In genomic region chr3:18189651-18190050, GRCh38 we compare ENCODE assay signal across 15 cellular contexts.
DNase-seq lines count a peak whose midpoint lies in the region; ATAC-seq, FAIRE-seq and TF ChIP-seq lines count a peak whose summit lies in the region.
"Had no signal": no experiment of that assay in that cellular context is flagged by ENCODE, and none has a peak within 500 bp of the region (broad histone marks: within the 10 kb centered on the region; RNA-seq: fewer than 3 reads in every experiment).

No MANE protein-coding gene starts in this region.

- H2BK20ac ChIP-seq in IMR-90 (ENCODE audit: low read depth, low read length): no peak overlapping the region

- H2BK5ac ChIP-seq in IMR-90 (ENCODE audit: low read depth, low read length, poor library complexity, severe bottlenecking): no peak overlapping the region

- BruUV-seq in IMR-90 (replicated peaks; lab: Mats Ljungman, UMichigan): no TSS peak

- TF ChIP-seq RAD21 in IMR-90 (IDR thresholded peaks at IDR 0.05; ENCODE audit: low read length): no peak

- WGBS in IMR-90 (ENCODE audit: extremely low coverage in 2 of 2, insufficient read length in 1 of 2), 2 experiments: no CpG with 5 or more reads among the region's 4 CpGs

- H3K36me3 Mint-ChIP-seq in astrocyte (ENCODE audit: low read depth, unreplicated experiment): no peaks in the 10 kb centered on the region
- H3K36me3 Mint-ChIP-seq in activated T-helper 1 cell treated with anti-CD3 and anti-CD28 coated beads, Interleukin-12 subunit alpha, Interleukin-12 subunit beta, Interleukin-2, Interleukin-4 antibody, amounts not matched to agents 30 ng/mL and 10 ng/mL and 1 ng/mL, durations not matched to agents 14 hours and 24 hours and 36 hours (ENCODE audit: low read depth): no peaks in the 10 kb centered on the region
- H3K36me3 Mint-ChIP-seq: CD4-positive, alpha-beta memory T cell; stimulated activated effector memory CD8-positive, alpha-beta T cell treated with anti-CD3 and anti-CD28 coated beads, Interleukin-12 subunit alpha, Interleukin-12 subunit beta, amount 100 ng/mL, for 72 hours had no signal

- no peak overlapping the region for H2BK15ac ChIP-seq in IMR-90 (ENCODE audit: low read depth, low read length)

- H3K4me3 ChIP-seq in IMR-90 (ENCODE audit: insufficient read depth, low read depth, low read length) (no peak overlapping the region), astrocyte (ENCODE audit: insufficient read depth, low read depth, low read length) (no peak overlapping the region), vagina (no peak overlapping the region)

- H3K9ac ChIP-seq in IMR-90 (ENCODE audit: low read depth, low read length): no peak overlapping the region
- H3K9ac ChIP-seq in astrocyte (ENCODE audit: low read length): no peak overlapping the region

- no peak overlapping the region for H3K56ac ChIP-seq in IMR-90 (ENCODE audit: extremely low read depth, insufficient read depth, low read length)

- H4K91ac ChIP-seq in IMR-90 (ENCODE audit: insufficient read depth, low read depth, low read length): no peak overlapping the region

- no peak for TF ChIP-seq CTCF in IMR-90 (conservative IDR thresholded peaks at IDR 0.05; ENCODE audit: low read depth, low read length)
- no peak for TF ChIP-seq CTCF in astrocyte (IDR thresholded peaks at IDR 0.05; ENCODE audit: insufficient read depth, low read depth, low read length)
- no peak for TF ChIP-seq CTCF in vagina (IDR thresholded peaks at IDR 0.05)

- H4K8ac ChIP-seq in IMR-90 (ENCODE audit: low read depth in 2 of 2, low read length in 2 of 2): no peak overlapping the region

- H3K9me3 ChIP-seq in IMR-90 (ENCODE audit: control insufficient read depth, insufficient read depth, low read length): no peaks in the 10 kb centered on the region
- no peaks in the 10 kb centered on the region for H3K9me3 ChIP-seq in astrocyte (ENCODE audit: insufficient read depth, low read depth, low read length)
- H3K9me3 ChIP-seq in vagina: no peaks in the 10 kb centered on the region

- ATAC-seq in IMR-90 (ENCODE audit: low read depth) (no peak), GM18907 (IDR thresholded peaks at IDR 0.05; ENCODE audit: unreplicated experiment) (no peak)
- ATAC-seq: stimulated activated effector memory CD8-positive, alpha-beta T cell treated with anti-CD3 and anti-CD28 coated beads, Interleukin-12 subunit alpha, Interleukin-12 subunit beta, amount 100 ng/mL, for 72 hours had no signal

- H3K79me2 ChIP-seq in astrocyte (ENCODE audit: insufficient read depth, low read length): no peaks in the 10 kb centered on the region

- no peaks in the 10 kb centered on the region for H4K20me1 ChIP-seq in IMR-90 (ENCODE audit: insufficient read depth, low read length)
- H4K20me1 ChIP-seq in astrocyte (ENCODE audit: insufficient read depth, low read length): no peaks in the 10 kb centered on the region

- H3K27ac ChIP-seq in IMR-90 (ENCODE audit: insufficient read depth, low read length) (no peak overlapping the region), astrocyte (ENCODE audit: low read depth, low read length) (no peak overlapping the region), vagina (no peak overlapping the region)

- peaks cover 12% of the 10 kb centered on the region for H3K4me1 Mint-ChIP-seq in astrocyte (ENCODE audit: low read depth, unreplicated experiment)
- no peaks in the 10 kb centered on the region for H3K4me1 Mint-ChIP-seq in activated T-helper 1 cell treated with anti-CD3 and anti-CD28 coated beads, Interleukin-12 subunit alpha, Interleukin-12 subunit beta, Interleukin-2, Interleukin-4 antibody, amounts not matched to agents 30 ng/mL and 10 ng/mL and 1 ng/mL, durations not matched to agents 14 hours and 24 hours and 36 hours (ENCODE audit: low read depth)
- H3K4me1 Mint-ChIP-seq: CD4-positive, alpha-beta memory T cell; stimulated activated effector memory CD8-positive, alpha-beta T cell treated with anti-CD3 and anti-CD28 coated beads, Interleukin-12 subunit alpha, Interleukin-12 subunit beta, amount 100 ng/mL, for 72 hours had no signal

- peak; percentile 83 for DNase-seq in AG20443 (ENCODE audit: low spot score)
- peak; percentile 19 for DNase-seq in IMR-90
- DNase-seq in astrocyte (ENCODE audit: low read depth): peak; percentile 80
- peak; percentile 38 for DNase-seq in left kidney (ENCODE audit: low read depth, low spot score)
- DNase-seq in COR-L47 (lab: John Stamatoyannopoulos, UW): no peak
- no peak for DNase-seq in vagina (ENCODE audit: extremely low spot score in 2 of 2)
- DNase-seq in activated T-helper 1 cell treated with anti-CD3 and anti-CD28 coated beads, Interleukin-12 subunit alpha, Interleukin-12 subunit beta, Interleukin-2, Interleukin-4 antibody, amounts not matched to agents 30 ng/mL and 10 ng/mL and 1 ng/mL, durations not matched to agents 14 hours and 24 hours and 36 hours (ENCODE audit: low spot score): no peak
- DNase-seq: CD4-positive, alpha-beta memory T cell; hippocampal formation; NCI-H510A; Right ventricle myocardium superior; stimulated activated CD4-positive, alpha-beta T cell treated with anti-CD3 and anti-CD28 coated beads, Interleukin-2, amount 100 ng/mL, for 24 hours had no signal

- H3K14ac ChIP-seq in IMR-90 (replicated peaks; ENCODE audit: low read depth, low read length): no peak overlapping the region

- no peak overlapping the region for H2AK9ac ChIP-seq in IMR-90 (replicated peaks; ENCODE audit: low read depth, low read length, poor library complexity)

- dilution Hi-C loops in IMR-90 (cut with HindIII; ENCODE audit: low sequenced_read_pairs, unreplicated experiment): no loop called here

- intact Hi-C loops in IMR-90 (cut with micrococcal nuclease): no loop called here
- intact Hi-C loops in vagina (cut with DNase I): no loop called here
- intact Hi-C loops in activated T-helper 1 cell treated with anti-CD3 and anti-CD28 coated beads, Interleukin-12 subunit alpha, Interleukin-12 subunit beta, Interleukin-2, Interleukin-4 antibody, amounts not matched to agents 30 ng/mL and 10 ng/mL and 1 ng/mL, durations not matched to agents 14 hours and 24 hours and 36 hours (cut with micrococcal nuclease): no loop called here

- H3K36me3 ChIP-seq in IMR-90 (ENCODE audit: control insufficient read depth, insufficient read depth, low read length): no peaks in the 10 kb centered on the region
- no peaks in the 10 kb centered on the region for H3K36me3 ChIP-seq in astrocyte (ENCODE audit: insufficient read depth, low read length)
- no peaks in the 10 kb centered on the region for H3K36me3 ChIP-seq in vagina

- H3K27ac Mint-ChIP-seq in astrocyte (ENCODE audit: unreplicated experiment): peak overlapping the region; percentile 16
- no peak overlapping the region for H3K27ac Mint-ChIP-seq in activated T-helper 1 cell treated with anti-CD3 and anti-CD28 coated beads, Interleukin-12 subunit alpha, Interleukin-12 subunit beta, Interleukin-2, Interleukin-4 antibody, amounts not matched to agents 30 ng/mL and 10 ng/mL and 1 ng/mL, durations not matched to agents 14 hours and 24 hours and 36 hours
- H3K27ac Mint-ChIP-seq: CD4-positive, alpha-beta memory T cell; stimulated activated effector memory CD8-positive, alpha-beta T cell treated with anti-CD3 and anti-CD28 coated beads, Interleukin-12 subunit alpha, Interleukin-12 subunit beta, amount 100 ng/mL, for 72 hours had no signal

- no peaks in the 10 kb centered on the region for H3K27me3 Mint-ChIP-seq in astrocyte (ENCODE audit: low read depth, unreplicated experiment)
- no peaks in the 10 kb centered on the region for H3K27me3 Mint-ChIP-seq in activated T-helper 1 cell treated with anti-CD3 and anti-CD28 coated beads, Interleukin-12 subunit alpha, Interleukin-12 subunit beta, Interleukin-2, Interleukin-4 antibody, amounts not matched to agents 30 ng/mL and 10 ng/mL and 1 ng/mL, durations not matched to agents 14 hours and 24 hours and 36 hours (ENCODE audit: insufficient read depth)

- H3K18ac ChIP-seq in IMR-90 (ENCODE audit: low read depth, low read length): no peak overlapping the region

- no peaks in the 10 kb centered on the region for H3K27me3 ChIP-seq in IMR-90 (ENCODE audit: control insufficient read depth, insufficient read depth, low read length)
- no peaks in the 10 kb centered on the region for H3K27me3 ChIP-seq in astrocyte (ENCODE audit: insufficient read depth, low read length)
- H3K27me3 ChIP-seq in vagina: no peaks in the 10 kb centered on the region

- no peaks in the 10 kb centered on the region for H3K9me3 Mint-ChIP-seq in astrocyte (ENCODE audit: unreplicated experiment)
- H3K9me3 Mint-ChIP-seq in activated T-helper 1 cell treated with anti-CD3 and anti-CD28 coated beads, Interleukin-12 subunit alpha, Interleukin-12 subunit beta, Interleukin-2, Interleukin-4 antibody, amounts not matched to agents 30 ng/mL and 10 ng/mL and 1 ng/mL, durations not matched to agents 14 hours and 24 hours and 36 hours: no peaks in the 10 kb centered on the region
- H3K9me3 Mint-ChIP-seq: stimulated activated effector memory CD8-positive, alpha-beta T cell treated with anti-CD3 and anti-CD28 coated beads, Interleukin-12 subunit alpha, Interleukin-12 subunit beta, amount 100 ng/mL, for 72 hours had no signal

- no peak for FAIRE-seq in astrocyte (lab: Jason Lieb, UNC)
- FAIRE-seq: TTC549 had no signal

- no peak overlapping the region for H3K23ac ChIP-seq in IMR-90 (ENCODE audit: low read depth, low read length)

- in situ Hi-C loops in IMR-90 (cut with MboI; ENCODE audit: low sequenced_read_pairs): no loop called here

- POLR2A ChIA-PET in IMR-90 (lab: Charles Lee; ENCODE audit: unreplicated experiment): no interaction called here

- H3K4me1 ChIP-seq in IMR-90 (ENCODE audit: control insufficient read depth, insufficient read depth, low read length) (no peaks in the 10 kb centered on the region), astrocyte (ENCODE audit: insufficient read depth, low read length) (no peaks in the 10 kb centered on the region), vagina (no peaks in the 10 kb centered on the region)

- H3K4me3 Mint-ChIP-seq in astrocyte (ENCODE audit: unreplicated experiment): no peak overlapping the region
- no peak overlapping the region for H3K4me3 Mint-ChIP-seq in activated T-helper 1 cell treated with anti-CD3 and anti-CD28 coated beads, Interleukin-12 subunit alpha, Interleukin-12 subunit beta, Interleukin-2, Interleukin-4 antibody, amounts not matched to agents 30 ng/mL and 10 ng/mL and 1 ng/mL, durations not matched to agents 14 hours and 24 hours and 36 hours
- H3K4me3 Mint-ChIP-seq: CD4-positive, alpha-beta memory T cell; stimulated activated effector memory CD8-positive, alpha-beta T cell treated with anti-CD3 and anti-CD28 coated beads, Interleukin-12 subunit alpha, Interleukin-12 subunit beta, amount 100 ng/mL, for 72 hours had no signal

- H2AFZ ChIP-seq in IMR-90 (replicated peaks; ENCODE audit: low read length, poor library complexity) (no peak overlapping the region), astrocyte (ENCODE audit: low read depth, low read length) (no peak overlapping the region)

- H3K9me1 ChIP-seq in IMR-90 (ENCODE audit: insufficient read depth, low read length): no peaks in the 10 kb centered on the region

- no peak overlapping the region for H4K5ac ChIP-seq in IMR-90 (ENCODE audit: low read depth, low read length)

- TF ChIP-seq POLR2A in IMR-90 (IDR thresholded peaks at IDR 0.05; ENCODE audit: low read depth, low read length): no peak
- no peak for TF ChIP-seq POLR2A in vagina (IDR thresholded peaks at IDR 0.05)

- no peaks in the 10 kb centered on the region for H3K79me1 ChIP-seq in IMR-90 (ENCODE audit: low read depth in 1 of 2, low read length in 2 of 2)

- no peak overlapping the region for H3K4ac ChIP-seq in IMR-90 (ENCODE audit: low read depth, low read length)

- H2BK120ac ChIP-seq in IMR-90 (ENCODE audit: low read depth, low read length): no peak overlapping the region

- CTCF ChIA-PET in IMR-90 (lab: Yijun Ruan, JAX): no interaction called here

- no peak overlapping the region for H3K4me2 ChIP-seq in IMR-90 (ENCODE audit: low read depth, low read length)
- H3K4me2 ChIP-seq in astrocyte (ENCODE audit: low read length): peak overlapping the region; percentile 37

- H2AK5ac ChIP-seq in IMR-90 (ENCODE audit: low read depth, low read length): no peak overlapping the region

Comparison
In these comparisons a context has a peak if more than half of its experiments do, and no peak if none do; other contexts are left out.
1. DNase-seq: peak in AG20443 (single experiment), IMR-90 (single experiment), astrocyte (single experiment) and left kidney (single experiment); none in COR-L47 (single experiment), vagina (0 of 2) and activated T-helper 1 cell treated with anti-CD3 and anti-CD28 coated beads, Interleukin-12 subunit alpha, Interleukin-12 subunit beta, Interleukin-2, Interleukin-4 antibody, amounts not matched to agents 30 ng/mL and 10 ng/mL and 1 ng/mL, durations not matched to agents 14 hours and 24 hours and 36 hours (single experiment).